In the genomic region with DNA sequence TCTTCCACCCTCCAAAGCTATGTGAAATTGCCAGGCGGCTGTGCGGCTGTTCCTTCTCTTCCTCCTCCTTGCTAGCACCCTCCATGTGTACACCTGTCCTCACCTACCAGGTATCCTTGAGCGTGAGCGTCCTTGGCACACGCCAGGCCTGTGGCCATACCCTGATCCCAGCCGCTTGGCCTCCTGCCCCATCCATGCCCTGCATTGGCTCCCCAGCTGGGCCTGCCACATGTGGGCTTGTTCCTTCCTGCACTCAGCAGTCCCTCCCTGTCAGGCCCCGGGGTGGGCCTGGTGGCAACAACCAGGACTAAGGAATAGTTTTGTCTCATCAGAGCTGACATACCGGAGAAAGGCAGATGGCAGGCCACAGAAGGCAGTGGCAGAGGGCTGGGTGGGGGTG, we compare ENCODE assay signal across 22 cellular contexts. TPM values are rescaled to one million over a fixed set of nuclear protein-coding genes. Genes with fewer than 3 reads are reported as not detected.
DNase-seq lines count a peak whose midpoint lies in the region; ATAC-seq, FAIRE-seq and TF ChIP-seq lines count a peak whose summit lies in the region.
"Had no signal": no experiment of that assay in that cellular context is flagged by ENCODE, and none has a peak within 500 bp of the region (broad histone marks: within the 10 kb centered on the region; RNA-seq: fewer than 3 reads in every experiment).

No MANE protein-coding gene starts in this region.

- POLR2A ChIA-PET in H1 (lab: Charles Lee; ENCODE audit: partially characterized antibody): no interaction called here

- H3K56ac ChIP-seq in H1 (replicated peaks; ENCODE audit: insufficient read length, low read depth, low read length): no peak overlapping the region

- no peaks in the 10 kb centered on the region for H3K23me2 ChIP-seq in H1 (ENCODE audit: low read depth, low read length)

- TF ChIP-seq CTCF in H1 (IDR thresholded peaks at IDR 0.05; ENCODE audit: control extremely low read depth in 1 of 3, insufficient read depth in 1 of 3, low read depth in 1 of 3, low read length in 3 of 3): no peak
- no peak for TF ChIP-seq CTCF in nephron (IDR thresholded peaks at IDR 0.05; ENCODE audit: unreplicated experiment in 3 of 3)

- no peak overlapping the region for H4K91ac ChIP-seq in H1 (replicated peaks; ENCODE audit: insufficient read length, low read length)

- CTCF ChIA-PET in H1 (lab: Charles Lee; ENCODE audit: partially characterized antibody): interaction anchor here (0.7 to 13.2 kb wide), 14 partner anchors 10 to 125 kb away, joined by 3 to 116 read pairs (median 4); no protein-coding TSS in a partner anchor

- H3K9me3 Mint-ChIP-seq in nephron: no peaks in the 10 kb centered on the region
- H3K9me3 Mint-ChIP-seq in stimulated activated naive B cell treated with anti-CD40 and anti-IgM and Interleukin-4, amounts not matched to agents 10 μg/mL and 1 μg/mL and 100 μg/mL, for 72 hours: no peaks in the 10 kb centered on the region
- H3K9me3 Mint-ChIP-seq: CD4-positive, alpha-beta memory T cell; GM23338; H9 had no signal

- no peak overlapping the region for H2AK5ac ChIP-seq in H1 (ENCODE audit: low read depth, low read length)

- no peak overlapping the region for H3K9ac ChIP-seq in BLaER1 treated with 17β-estradiol and CSF1 and Interleukin-3, amounts not matched to agents 10 nM and 100 nM
- H3K9ac ChIP-seq in H1 (replicated peaks in 1 of 4; ENCODE audit: extremely low read depth in 1 of 4, low read depth in 3 of 4, low read length in 3 of 4): no peak overlapping the region

- TF ChIP-seq RAD21 in H1 (IDR thresholded peaks at IDR 0.05 in 1 of 2, conservative IDR thresholded peaks at IDR 0.05 in 1 of 2; ENCODE audit: low read depth in 2 of 2, low read length in 2 of 2): no peak

- H2BK5ac ChIP-seq in H1 (ENCODE audit: low read depth, low read length): peak overlapping the region; percentile 35; the same call in 1 of the 2 replicates

- no peak overlapping the region for H3K23ac ChIP-seq in H1 (ENCODE audit: insufficient read length)

- TF ChIP-seq EP300 in H1 (IDR thresholded peaks at IDR 0.05; ENCODE audit: borderline replicate concordance in 1 of 2, low read depth in 2 of 2, low read length in 2 of 2): no peak

- WGBS in H1 (ENCODE audit: extremely low coverage in 1 of 2, insufficient coverage in 1 of 2, insufficient read length in 1 of 2, insufficient replicate concordance in 2 of 2, low coverage in 1 of 2, low lambda C conversion rate in 2 of 2, missing lambda C conversion rate in 1 of 2), 2 experiments: 82% methylated on average over 8 of the region's 8 CpGs; no CpG with 5 or more reads in 1 of the 2 experiments

- peak overlapping the region in 9 of 11 experiments; percentile 6 to 68 (median 53); a peak in 16 of 22 replicates for H3K4me2 ChIP-seq in BLaER1 treated with 17β-estradiol and CSF1 and Interleukin-3, amounts not matched to agents 10 nM and 100 nM
- H3K4me2 ChIP-seq in H1 (ENCODE audit: insufficient read depth in 1 of 2, low read depth in 2 of 2, low read length in 2 of 2): no peak overlapping the region
- H3K4me2 ChIP-seq: GM23338 had no signal

- no peak overlapping the region for H4K5ac ChIP-seq in H1 (ENCODE audit: insufficient read length, low read depth, low read length)

- H2BK15ac ChIP-seq in H1 (ENCODE audit: low read length): no peak overlapping the region

- no peak overlapping the region for H4K8ac ChIP-seq in H1 (ENCODE audit: extremely low read depth, insufficient read depth, low read length)

- FAIRE-seq in H1 (lab: Jason Lieb, UNC) (no peak), H54 (lab: Jason Lieb, UNC) (no peak)
- FAIRE-seq: GM12878, GM19239, HTR-8/SVneo, K562 had no signal

- no peak overlapping the region for H2AFZ ChIP-seq in H1 (ENCODE audit: low read length)
- H2AFZ ChIP-seq: GM23338 had no signal

- H3K14ac ChIP-seq in H1 (ENCODE audit: insufficient read length): no peak overlapping the region

- no peaks in the 10 kb centered on the region for H3K79me1 ChIP-seq in H1 (ENCODE audit: low read depth, low read length)

- H3K4me3 Mint-ChIP-seq in nephron: no peak overlapping the region
- H3K4me3 Mint-ChIP-seq in stimulated activated naive B cell treated with anti-CD40 and anti-IgM and Interleukin-4, amounts not matched to agents 10 μg/mL and 1 μg/mL and 100 μg/mL, for 72 hours: no peak overlapping the region
- H3K4me3 Mint-ChIP-seq: CD4-positive, alpha-beta memory T cell; GM23338; H9 had no signal

- no peaks in the 10 kb centered on the region for H3K27me3 ChIP-seq in BLaER1 treated with 17β-estradiol and CSF1 and Interleukin-3, amounts not matched to agents 10 nM and 100 nM
- no peaks in the 10 kb centered on the region for H3K27me3 ChIP-seq in H1 (replicated peaks in 1 of 4; ENCODE audit: control insufficient read depth in 3 of 4, extremely low read depth in 1 of 4, insufficient read depth in 3 of 4, low read length in 3 of 4)

- H2BK120ac ChIP-seq in H1 (replicated peaks; ENCODE audit: low read depth, low read length): no peak overlapping the region

- peaks cover 47% of the 10 kb centered on the region for H3K27me3 Mint-ChIP-seq in nephron (ENCODE audit: low read depth)
- peaks cover 8 to 15% of the 10 kb centered on the region in 2 donors for H3K27me3 Mint-ChIP-seq in stimulated activated naive B cell treated with anti-CD40 and anti-IgM and Interleukin-4, amounts not matched to agents 10 μg/mL and 1 μg/mL and 100 μg/mL, for 72 hours

- peak overlapping the region; percentile 73 to 91 (median 79) for H3K27ac Mint-ChIP-seq in nephron
- peak overlapping the region; percentile 37 for H3K27ac Mint-ChIP-seq in stimulated activated naive B cell treated with anti-CD40 and anti-IgM and Interleukin-4, amounts not matched to agents 10 μg/mL and 1 μg/mL and 100 μg/mL, for 72 hours
- H3K27ac Mint-ChIP-seq: CD4-positive, alpha-beta memory T cell; GM23338 had no signal

- H2BK20ac ChIP-seq in H1 (ENCODE audit: low read length): no peak overlapping the region

- H3K9me3 ChIP-seq in BLaER1 treated with 17β-estradiol and CSF1 and Interleukin-3, amounts not matched to agents 10 nM and 100 nM (replicated peaks in 1 of 11): no peaks in the 10 kb centered on the region
- H3K9me3 ChIP-seq in H1 (ENCODE audit: insufficient read depth in 2 of 2, low read depth in 1 of 2, low read length in 1 of 2): no peaks in the 10 kb centered on the region

- no peak for ATAC-seq in stimulated activated naive B cell treated with anti-CD40 and anti-IgM and Interleukin-4, amounts not matched to agents 10 μg/mL and 1 μg/mL and 100 μg/mL, for 72 hours (replicated peaks)
- no peak for ATAC-seq in GM19397 (IDR thresholded peaks at IDR 0.05; ENCODE audit: unreplicated experiment)
- ATAC-seq: GM12878, GM23338, K562 had no signal

- no peak for TF ChIP-seq POLR2A in H1 (IDR thresholded peaks at IDR 0.05; ENCODE audit: control extremely low read depth in 1 of 2, low read depth in 2 of 2, low read length in 2 of 2)
- TF ChIP-seq POLR2A in H54 (IDR thresholded peaks at IDR 0.05; ENCODE audit: low read depth, low read length): no peak

- H3K27ac ChIP-seq in BLaER1 treated with 17β-estradiol and CSF1 and Interleukin-3, amounts not matched to agents 10 nM and 100 nM: 0 out of 22 replicates have a peak overlapping the region, but pooled peaks of 2 of the 11 experiments have one; percentile 5 to 6
- H3K27ac ChIP-seq in H1 (ENCODE audit: low read depth, low read length): no peak overlapping the region
- H3K27ac ChIP-seq: C4-2B had no signal

- no peaks in the 10 kb centered on the region for H3K79me2 ChIP-seq in H1 (ENCODE audit: control insufficient read depth in 1 of 2, insufficient read depth in 2 of 2, low read length in 2 of 2)

- no peak overlapping the region for H3K18ac ChIP-seq in H1 (ENCODE audit: extremely low read depth, low read length)

- no peak for DNase-seq in H1 (ENCODE audit: low read depth in 1 of 2, low spot score in 2 of 2)
- no peak for DNase-seq in stimulated activated naive B cell treated with anti-CD40 and anti-IgM and Interleukin-4, amounts not matched to agents 10 μg/mL and 1 μg/mL and 100 μg/mL, for 72 hours
- no peak for DNase-seq in activated CD4-positive, alpha-beta T cell treated with anti-CD3 and anti-CD28 coated beads for 48 hours
- no peak for DNase-seq in H54 (ENCODE audit: insufficient read length, low spot score)
- no peak for DNase-seq in SKM-1 (lab: John Stamatoyannopoulos, UW; ENCODE audit: unreplicated experiment)
- DNase-seq: 8988T; CD4-positive, alpha-beta memory T cell; DMS153; DMS79; GDM1; H9; IMR-90 had no signal

- H4K20me1 ChIP-seq in BLaER1 treated with 17β-estradiol and CSF1 and Interleukin-3, amounts not matched to agents 10 nM and 100 nM: no peaks in the 10 kb centered on the region
- H4K20me1 ChIP-seq in H1 (replicated peaks in 1 of 2; ENCODE audit: control insufficient read depth in 1 of 2, insufficient read depth in 2 of 2, low read length in 2 of 2): no peaks in the 10 kb centered on the region

- H3K4me1 Mint-ChIP-seq in nephron: peaks cover 74% of the 10 kb centered on the region
- no peaks in the 10 kb centered on the region for H3K4me1 Mint-ChIP-seq in stimulated activated naive B cell treated with anti-CD40 and anti-IgM and Interleukin-4, amounts not matched to agents 10 μg/mL and 1 μg/mL and 100 μg/mL, for 72 hours

- H3K4ac ChIP-seq in H1 (replicated peaks; ENCODE audit: insufficient read length, low read depth, low read length): no peak overlapping the region

- H3K36me3 Mint-ChIP-seq in nephron (ENCODE audit: low read depth): peaks cover 4% of the 10 kb centered on the region
- no peaks in the 10 kb centered on the region for H3K36me3 Mint-ChIP-seq in stimulated activated naive B cell treated with anti-CD40 and anti-IgM and Interleukin-4, amounts not matched to agents 10 μg/mL and 1 μg/mL and 100 μg/mL, for 72 hours
- H3K36me3 Mint-ChIP-seq: CD4-positive, alpha-beta memory T cell had no signal

- H2BK12ac ChIP-seq in H1 (ENCODE audit: low read depth, low read length): no peak overlapping the region

- H3K4me1 ChIP-seq in BLaER1 treated with 17β-estradiol and CSF1 and Interleukin-3, amounts not matched to agents 10 nM and 100 nM: peaks cover under 1 to 83% (median 64%) of the 10 kb centered on the region in 10 experiments; a peak in 18 of 20 replicates
- H3K4me1 ChIP-seq in H1 (replicated peaks in 1 of 4; ENCODE audit: control insufficient read depth in 3 of 4, insufficient read depth in 4 of 4, low read length in 3 of 4): no peaks in the 10 kb centered on the region

- H3K36me3 ChIP-seq in BLaER1 treated with 17β-estradiol and CSF1 and Interleukin-3, amounts not matched to agents 10 nM and 100 nM: no peaks in the 10 kb centered on the region
- H3K36me3 ChIP-seq in H1 (ENCODE audit: control insufficient read depth in 2 of 4, insufficient read depth in 4 of 4, low read length in 3 of 4): no peaks in the 10 kb centered on the region; a peak in 1 of 8 replicates

- H3K4me3 ChIP-seq in BLaER1 treated with 17β-estradiol and CSF1 and Interleukin-3, amounts not matched to agents 10 nM and 100 nM: no peak overlapping the region
- no peak overlapping the region for H3K4me3 ChIP-seq in H1 (ENCODE audit: extremely low read depth in 1 of 4, insufficient read depth in 2 of 4, low read depth in 3 of 4, low read length in 4 of 4)
- H3K4me3 ChIP-seq: GM12878, GM23338, K562 had no signal

RNA-seq across cellular contexts. Expression of gene SCUBE1, which starts 40.0 kb away (rescaled TPM):
- 4.9 and 5.5 TPM in 2 replicates for total RNA-seq in H1 (2021; fragmentation: NEBNext Ultra II Directional; extraction: Animal tissue kit (Norgen Biotek cat#: 25700))
- 2.3 and 5.4 TPM in 2 replicates for polyA plus RNA-seq in H1 (2011; rRNA removed)
- 3.1 TPM for polyA plus RNA-seq in H1 (2011; cell fraction: cytosol; rRNA removed)
- polyA plus RNA-seq in H1 (2011; cell fraction: nucleus; rRNA removed): 14.2 TPM
- 1.1 to 3.9 TPM (median 2.9 TPM) in 4 replicates for polyA plus RNA-seq in H1 (2012, experiment 1 of 2)
- polyA plus RNA-seq in H1 (2012, experiment 2 of 2): 1.3 TPM
- 11.7 TPM for polyA plus RNA-seq in H1 (2013, experiment 1 of 2)
- polyA plus RNA-seq in H1 (2013, experiment 2 of 2): 11.5 TPM
- polyA minus RNA-seq in H1 (2011; rRNA and poly(A)+ RNA removed): 7.9 and 16.9 TPM in 2 replicates
- 2.4 TPM for polyA minus RNA-seq in H1 (2011; cell fraction: cytosol; rRNA and poly(A)+ RNA removed)
- polyA minus RNA-seq in H1 (2011; cell fraction: nucleus; rRNA and poly(A)+ RNA removed): 12.5 TPM
- total RNA-seq: CD4-positive, alpha-beta memory T cell; GM12878; IMR-90 had no signal
- polyA plus RNA-seq: AG04450; CD4-positive, alpha-beta memory T cell; GM12878; IMR-90 had no signal

Comparison
In these comparisons a context has a peak if more than half of its experiments do, and no peak if none do; other contexts are left out.
1. H3K4me2 ChIP-seq: peak in BLaER1 treated with 17β-estradiol and CSF1 and Interleukin-3, amounts not matched to agents 10 nM and 100 nM (9 of 11); none in H1 (0 of 2).